1 cellular context compared by ENCODE assay signal in genomic region chr1:113947388-113948107, GRCh38.
TF ChIP-seq lines count a peak whose summit lies in the region.

No MANE protein-coding gene starts in this region.

TF ChIP-seq in GM12878, 131 proteins besides CTCF, POLR2A, EP300 and RAD21:
- TF ChIP-seq ZNF217 (IDR thresholded peaks at IDR 0.05) (no peak), CREB1 (IDR thresholded peaks at IDR 0.05; ENCODE audit: low read depth) (no peak), SRF (IDR thresholded peaks at IDR 0.05; ENCODE audit: low read depth in 2 of 2, low read length in 2 of 2) (no peak), POLR2AphosphoS5 (IDR thresholded peaks at IDR 0.05; ENCODE audit: low read length) (no peak), TAF1 (IDR thresholded peaks at IDR 0.05; ENCODE audit: borderline replicate concordance, low read depth, low read length) (no peak), IKZF2 (IDR thresholded peaks at IDR 0.05) (no peak), NBN (IDR thresholded peaks at IDR 0.05) (no peak), DPF2 (IDR thresholded peaks at IDR 0.05) (no peak), RELA (IDR thresholded peaks at IDR 0.05; ENCODE audit: borderline replicate concordance, partially characterized antibody) (no peak), JUND (IDR thresholded peaks at IDR 0.05; ENCODE audit: low read depth, low read length) (no peak), ZZZ3 (IDR thresholded peaks at IDR 0.05; ENCODE audit: control insufficient read depth, insufficient read length, low read depth) (no peak), RAD51 (IDR thresholded peaks at IDR 0.05) (no peak), NFYA (IDR thresholded peaks at IDR 0.05; ENCODE audit: borderline replicate concordance, low read depth, low read length) (no peak), SREBF2 (IDR thresholded peaks at IDR 0.05; ENCODE audit: low read length) (no peak), KAT2A (conservative IDR thresholded peaks at IDR 0.05; ENCODE audit: control insufficient read depth, low read depth, low read length) (no peak), BRCA1 (IDR thresholded peaks at IDR 0.05; ENCODE audit: low read depth, low read length) (no peak), EGR1 (IDR thresholded peaks at IDR 0.05; ENCODE audit: borderline replicate concordance in 1 of 2, low read depth in 2 of 2, low read length in 2 of 2) (no peak), SIN3A (IDR thresholded peaks at IDR 0.05; ENCODE audit: low read depth, low read length) (no peak)
- TF ChIP-seq, protein P1, sequence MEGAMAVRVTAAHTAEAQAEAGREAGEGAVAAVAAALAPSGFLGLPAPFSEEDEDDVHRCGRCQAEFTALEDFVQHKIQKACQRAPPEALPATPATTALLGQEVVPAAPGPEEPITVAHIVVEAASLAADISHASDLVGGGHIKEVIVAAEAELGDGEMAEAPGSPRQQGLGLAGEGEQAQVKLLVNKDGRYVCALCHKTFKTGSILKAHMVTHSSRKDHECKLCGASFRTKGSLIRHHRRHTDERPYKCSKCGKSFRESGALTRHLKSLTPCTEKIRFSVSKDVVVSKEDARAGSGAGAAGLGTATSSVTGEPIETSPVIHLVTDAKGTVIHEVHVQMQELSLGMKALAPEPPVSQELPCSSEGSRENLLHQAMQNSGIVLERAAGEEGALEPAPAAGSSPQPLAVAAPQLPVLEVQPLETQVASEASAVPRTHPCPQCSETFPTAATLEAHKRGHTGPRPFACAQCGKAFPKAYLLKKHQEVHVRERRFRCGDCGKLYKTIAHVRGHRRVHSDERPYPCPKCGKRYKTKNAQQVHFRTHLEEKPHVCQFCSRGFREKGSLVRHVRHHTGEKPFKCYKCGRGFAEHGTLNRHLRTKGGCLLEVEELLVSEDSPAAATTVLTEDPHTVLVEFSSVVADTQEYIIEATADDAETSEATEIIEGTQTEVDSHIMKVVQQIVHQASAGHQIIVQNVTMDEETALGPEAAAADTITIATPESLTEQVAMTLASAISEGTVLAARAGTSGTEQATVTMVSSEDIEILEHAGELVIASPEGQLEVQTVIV (IDR thresholded peaks at IDR 0.05; ENCODE audit: borderline replicate concordance, partially characterized antibody) = no peak
- TF ChIP-seq, protein P2, sequence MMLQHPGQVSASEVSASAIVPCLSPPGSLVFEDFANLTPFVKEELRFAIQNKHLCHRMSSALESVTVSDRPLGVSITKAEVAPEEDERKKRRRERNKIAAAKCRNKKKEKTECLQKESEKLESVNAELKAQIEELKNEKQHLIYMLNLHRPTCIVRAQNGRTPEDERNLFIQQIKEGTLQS (IDR thresholded peaks at IDR 0.05; ENCODE audit: borderline replicate concordance, extremely low read depth, low read depth, low read length) = no peak
